8 cellular contexts compared by ENCODE assay signal in genomic region chr15:73633991-73634495, GRCh38. TPM values are rescaled to one million over a fixed set of nuclear protein-coding genes. Genes with fewer than 3 reads are reported as not detected.
DNase-seq lines count a peak whose midpoint lies in the region; ATAC-seq, FAIRE-seq and TF ChIP-seq lines count a peak whose summit lies in the region.

No MANE protein-coding gene starts in this region.

- H3K27me3 Mint-ChIP-seq in osteocyte (ENCODE audit: unreplicated experiment), result no peaks in the 10 kb centered on the region

- peak overlapping the region; percentile 92 for H3K4me2 ChIP-seq in endothelial cell of umbilical vein (ENCODE audit: insufficient read depth, low read length)

- no peak for ATAC-seq in activated CD4-positive, CD25-positive, alpha-beta regulatory T cell treated with anti-CD3 and anti-CD28 coated beads, Interleukin-2, amount 50 U/mL, for 24 hours

- peak overlapping the region; percentile 78 for H3K4me3 Mint-ChIP-seq in osteocyte (ENCODE audit: unreplicated experiment)

- CTCF ChIA-PET in endothelial cell of umbilical vein (lab: Charles Lee), result interaction anchor here (0.6 to 10.0 kb wide), 12 partner anchors 15 to 110 kb away, joined by 3 to 294 read pairs (median 16); partner anchors contain the start of gene CD276

- no peak for FAIRE-seq in endothelial cell of umbilical vein (lab: Jason Lieb, UNC)

- peaks cover 73% of the 10 kb centered on the region for H3K4me1 Mint-ChIP-seq in osteocyte (ENCODE audit: unreplicated experiment)

- H3K9me3 Mint-ChIP-seq in osteocyte (ENCODE audit: unreplicated experiment), result no peaks in the 10 kb centered on the region

- intact Hi-C loops in endothelial cell of umbilical vein (cut with micrococcal nuclease), result loop anchor here (1.0 to 10.0 kb wide), 2 partner anchors 50 to 849 kb away; partner anchors contain the start of genes ADPGK and CD276

- no TSS peak for BruUV-seq in endothelial cell of umbilical vein (replicated peaks; lab: Mats Ljungman, UMichigan)

- POLR2A ChIA-PET in endothelial cell of umbilical vein (lab: Charles Lee), result interaction anchor here (1.0 kb wide), 1 partner anchor 292 kb away, joined by 3 read pairs; the partner anchor contains the start of gene LOXL1

- H2AFZ ChIP-seq in endothelial cell of umbilical vein (ENCODE audit: low read depth, low read length), result peak overlapping the region; percentile 96

- no peak for TF ChIP-seq CTCF in endothelial cell of umbilical vein (IDR thresholded peaks at IDR 0.05; ENCODE audit: extremely low read depth in 1 of 2, insufficient read depth in 1 of 2, low read depth in 1 of 2, low read length in 2 of 2)
- no peak for TF ChIP-seq CTCF in osteocyte (IDR thresholded peaks at IDR 0.05)

- H3K79me2 ChIP-seq in endothelial cell of umbilical vein (ENCODE audit: control insufficient read depth, insufficient read depth, low read length), result peaks cover 38% of the 10 kb centered on the region

- peaks cover 8% of the 10 kb centered on the region for H4K20me1 ChIP-seq in endothelial cell of umbilical vein (replicated peaks; ENCODE audit: control insufficient read depth, extremely low read depth, insufficient read depth, low read length)

- H3K36me3 Mint-ChIP-seq in osteocyte (ENCODE audit: unreplicated experiment), result no peaks in the 10 kb centered on the region

- H3K9me1 ChIP-seq in endothelial cell of umbilical vein (replicated peaks; ENCODE audit: control insufficient read depth, extremely low read depth, insufficient read depth, low read length), result no peaks in the 10 kb centered on the region

- H3K36me3 ChIP-seq in SJCRH30 (no peaks in the 10 kb centered on the region), endothelial cell of umbilical vein (ENCODE audit: control insufficient read depth in 2 of 2, extremely low read depth in 1 of 2, insufficient read depth in 2 of 2, low read length in 2 of 2) (no peaks in the 10 kb centered on the region)

- dilution Hi-C loops in endothelial cell of umbilical vein (cut with MboI; ENCODE audit: extremely low pct_ligation_motif_present, low sequenced_read_pairs), result no loop called here

- peaks cover 23% of the 10 kb centered on the region for H3K4me1 ChIP-seq in SJCRH30
- H3K4me1 ChIP-seq in endothelial cell of umbilical vein (ENCODE audit: control insufficient read depth, extremely low read depth, insufficient read depth, low read length), result peaks cover 31% of the 10 kb centered on the region

- peak overlapping the region; percentile 100 for H3K27ac Mint-ChIP-seq in osteocyte (ENCODE audit: unreplicated experiment)

- H3K27ac ChIP-seq in SJCRH30 (peak overlapping the region; percentile 82), endothelial cell of umbilical vein (ENCODE audit: insufficient read depth, low read depth, low read length) (peak overlapping the region; percentile 89)

- peak overlapping the region; percentile 89 for H3K4me3 ChIP-seq in SJCRH30
- peak overlapping the region in 1 of 3 experiments; percentile 65 for H3K4me3 ChIP-seq in endothelial cell of umbilical vein (replicated peaks in 1 of 3; ENCODE audit: insufficient read depth in 1 of 3, low read depth in 1 of 3, low read length in 3 of 3)

- peak overlapping the region; percentile 85 for H3K9ac ChIP-seq in endothelial cell of umbilical vein (replicated peaks; ENCODE audit: extremely low read depth, insufficient read depth, low read length)

- DNase-seq in GM04504 (ENCODE audit: low read depth), result peak; percentile 88
- peak; percentile 73 to 81 for DNase-seq in SJCRH30
- peak; percentile 26 for DNase-seq in endothelial cell of umbilical vein (ENCODE audit: low read depth, low spot score)
- no peak for DNase-seq in osteocyte (ENCODE audit: extremely low spot score, unreplicated experiment)
- no peak for DNase-seq in NCI-H748 (lab: John Stamatoyannopoulos, UW; ENCODE audit: unreplicated experiment)
- no peak for DNase-seq in cerebellum (ENCODE audit: low spot score)
- no peak for DNase-seq in SKM-1 treated with dmso at 0.1 percent for 144 hours (lab: John Stamatoyannopoulos, UW; ENCODE audit: unreplicated experiment)

- H3K27me3 ChIP-seq in SJCRH30 (no peaks in the 10 kb centered on the region), endothelial cell of umbilical vein (ENCODE audit: control insufficient read depth in 2 of 2, insufficient read depth in 2 of 2, low read length in 2 of 2) (peaks cover 0 to 7% of the 10 kb centered on the region in 2 experiments)

- TF ChIP-seq POLR2A in endothelial cell of umbilical vein (IDR thresholded peaks at IDR 0.05; ENCODE audit: low read depth, low read length), result no peak

- no peaks in the 10 kb centered on the region for H3K9me3 ChIP-seq in SJCRH30 (replicated peaks)
- H3K9me3 ChIP-seq in endothelial cell of umbilical vein (replicated peaks; ENCODE audit: control insufficient read depth, insufficient read depth, low read length), result no peaks in the 10 kb centered on the region

TF ChIP-seq in endothelial cell of umbilical vein, 7 proteins besides CTCF, POLR2A, EP300 and RAD21:
- TF ChIP-seq EZH2 (IDR thresholded peaks at IDR 0.05; ENCODE audit: borderline replicate concordance, low read depth, low read length, severe bottlenecking) (no peak), FOS (IDR thresholded peaks at IDR 0.05; ENCODE audit: borderline replicate concordance, insufficient read depth, low read length) (peak; percentile 57)

RNA-seq across cellular contexts. Expression of gene NPTN, which starts 0.9 kb away (rescaled TPM):
- 90.4 and 92.5 TPM in 2 replicates for total RNA-seq in SJCRH30 (2014; rRNA removed; shearing (Covaris generic))
- total RNA-seq in endothelial cell of umbilical vein, result 71.5 and 77.4 TPM in 2 replicates
- 67.0 and 81.3 TPM in 2 replicates for polyA plus RNA-seq in endothelial cell of umbilical vein
- 87.4 and 97.5 TPM in 2 replicates for polyA plus RNA-seq in endothelial cell of umbilical vein (2011; cell fraction: cytosol; rRNA removed)
- 129 and 150 TPM in 2 replicates for polyA plus RNA-seq in endothelial cell of umbilical vein (2011; cell fraction: nucleus; rRNA removed)
- polyA plus RNA-seq in endothelial cell of umbilical vein (2012), result 82.3 and 83.8 TPM in 2 replicates
- polyA minus RNA-seq in endothelial cell of umbilical vein, result 82.8 and 106 TPM in 2 replicates
- 20.3 TPM for polyA minus RNA-seq in endothelial cell of umbilical vein (2011; cell fraction: cytosol; rRNA and poly(A)+ RNA removed)
- polyA minus RNA-seq in endothelial cell of umbilical vein (2011; cell fraction: nucleus; rRNA and poly(A)+ RNA removed), result 78.6 and 87.9 TPM in 2 replicates
- total RNA-seq in osteocyte, result 192 and 194 TPM in 2 replicates
- 122 TPM for total RNA-seq in cerebellum

RNA-seq across cellular contexts. Expression of gene CD276, which starts 50.1 kb away (rescaled TPM):
- 87.3 and 92.9 TPM in 2 replicates for total RNA-seq in SJCRH30 (2014; rRNA removed; shearing (Covaris generic))
- 85.6 and 85.7 TPM in 2 replicates for total RNA-seq in endothelial cell of umbilical vein
- 73.6 and 85.4 TPM in 2 replicates for polyA plus RNA-seq in endothelial cell of umbilical vein
- 59.3 and 62.7 TPM in 2 replicates for polyA plus RNA-seq in endothelial cell of umbilical vein (2011; cell fraction: cytosol; rRNA removed)
- 57.8 and 59.7 TPM in 2 replicates for polyA plus RNA-seq in endothelial cell of umbilical vein (2011; cell fraction: nucleus; rRNA removed)
- polyA plus RNA-seq in endothelial cell of umbilical vein (2012), result 122 and 135 TPM in 2 replicates
- 84.0 and 87.7 TPM in 2 replicates for polyA minus RNA-seq in endothelial cell of umbilical vein
- 47.2 TPM for polyA minus RNA-seq in endothelial cell of umbilical vein (2011; cell fraction: cytosol; rRNA and poly(A)+ RNA removed)
- 19.2 and 25.1 TPM in 2 replicates for polyA minus RNA-seq in endothelial cell of umbilical vein (2011; cell fraction: nucleus; rRNA and poly(A)+ RNA removed)
- total RNA-seq in osteocyte, result 147 and 153 TPM in 2 replicates
- total RNA-seq in cerebellum, result 39.6 TPM

Comparison
In these comparisons a context has a peak if more than half of its experiments do, and no peak if none do; other contexts are left out.
1. DNase-seq: peak in GM04504 (single experiment), SJCRH30 (2 of 2) and endothelial cell of umbilical vein (single experiment); none in osteocyte (single experiment), NCI-H748 (single experiment), cerebellum (single experiment) and SKM-1 treated with dmso at 0.1 percent for 144 hours (single experiment).